Comparison of ENCODE assay signal across 1 cellular context in genomic region chr19:10891360-10892108, GRCh38.
TF ChIP-seq lines count a peak whose summit lies in the region.

No MANE protein-coding gene starts in this region.

TF ChIP-seq in HEK293, 187 proteins besides CTCF, POLR2A, EP300 and RAD21 (continued from another document):
- TF ChIP-seq ZBTB8A (tag by site-specific recombination; IDR thresholded peaks at IDR 0.05) (no peak), SP7 (tag by site-specific recombination; IDR thresholded peaks at IDR 0.05) (peak; percentile 70), ZIC2 (tag by site-specific recombination; IDR thresholded peaks at IDR 0.05) (peak; percentile 56), BCL11B (tag by site-specific recombination; IDR thresholded peaks at IDR 0.05; ENCODE audit: low read depth) (no peak), ZNF555 (tag by site-specific recombination; conservative IDR thresholded peaks at IDR 0.05) (no peak), ZNF302 (tag by site-specific recombination; IDR thresholded peaks at IDR 0.05; ENCODE audit: low read depth) (no peak), ZNF626 (tag by site-specific recombination; IDR thresholded peaks at IDR 0.05) (no peak), ZNF670 (tag by site-specific recombination; IDR thresholded peaks at IDR 0.05; ENCODE audit: low read depth) (no peak), ZNF175 (tag by site-specific recombination; IDR thresholded peaks at IDR 0.05) (no peak), ZFHX2 (tag by site-specific recombination; conservative IDR thresholded peaks at IDR 0.05) (0 out of 2 replicates have a peak, but pooled peaks have one; percentile 21), ZBTB21 (tag by site-specific recombination; IDR thresholded peaks at IDR 0.05) (no peak), ZBTB20 (tag by site-specific recombination; IDR thresholded peaks at IDR 0.05) (no peak), SCRT1 (tag by site-specific recombination; IDR thresholded peaks at IDR 0.05; ENCODE audit: borderline replicate concordance) (peak; percentile 83; the same call in 1 of the 2 replicates), KLF17 (tag by site-specific recombination; IDR thresholded peaks at IDR 0.05) (peak; percentile 71), SP2 (tag by site-specific recombination; IDR thresholded peaks at IDR 0.05) (peak; percentile 31), ZNF776 (tag by site-specific recombination; IDR thresholded peaks at IDR 0.05; ENCODE audit: borderline replicate concordance) (no peak), ZNF138 (tag by site-specific recombination; IDR thresholded peaks at IDR 0.05; ENCODE audit: borderline replicate concordance) (no peak), ZEB2 (tag by site-specific recombination; IDR thresholded peaks at IDR 0.05) (no peak), ZSCAN4 (tag by site-specific recombination; IDR thresholded peaks at IDR 0.05) (no peak), ZNF24 (tag by site-specific recombination; IDR thresholded peaks at IDR 0.05) (no peak), OVOL3 (tag by site-specific recombination; IDR thresholded peaks at IDR 0.05) (no peak), ZSCAN16 (tag by site-specific recombination; IDR thresholded peaks at IDR 0.05) (no peak), ZNF248 (tag by site-specific recombination; IDR thresholded peaks at IDR 0.05) (no peak), ZNF560 (tag by site-specific recombination; IDR thresholded peaks at IDR 0.05; ENCODE audit: borderline replicate concordance) (no peak), ZNF660 (tag by site-specific recombination; IDR thresholded peaks at IDR 0.05) (no peak), ZNF692 (tag by site-specific recombination; IDR thresholded peaks at IDR 0.05) (no peak), ZFP69B (tag by site-specific recombination; IDR thresholded peaks at IDR 0.05) (no peak), OSR2 (tag by site-specific recombination; IDR thresholded peaks at IDR 0.05) (no peak), SP3 (tag by site-specific recombination; IDR thresholded peaks at IDR 0.05) (no peak), YY1 (tag by site-specific recombination; IDR thresholded peaks at IDR 0.05) (no peak), SCRT2 (tag by site-specific recombination; IDR thresholded peaks at IDR 0.05) (peak; percentile 74), ZNF843 (tag by site-specific recombination; IDR thresholded peaks at IDR 0.05) (no peak), ZNF157 (tag by site-specific recombination; IDR thresholded peaks at IDR 0.05) (no peak), ZNF18 (tag by site-specific recombination; IDR thresholded peaks at IDR 0.05) (peak; percentile 70; the same call in 1 of the 2 replicates), ZNF514 (tag by site-specific recombination; IDR thresholded peaks at IDR 0.05) (no peak), PRDM4 (tag by site-specific recombination; IDR thresholded peaks at IDR 0.05) (no peak), KLF10 (tag by site-specific recombination; IDR thresholded peaks at IDR 0.05) (no peak), IKZF3 (tag by site-specific recombination; IDR thresholded peaks at IDR 0.05) (no peak), ZNF416 (tag by site-specific recombination; IDR thresholded peaks at IDR 0.05) (no peak)
- TF ChIP-seq, protein P1, sequence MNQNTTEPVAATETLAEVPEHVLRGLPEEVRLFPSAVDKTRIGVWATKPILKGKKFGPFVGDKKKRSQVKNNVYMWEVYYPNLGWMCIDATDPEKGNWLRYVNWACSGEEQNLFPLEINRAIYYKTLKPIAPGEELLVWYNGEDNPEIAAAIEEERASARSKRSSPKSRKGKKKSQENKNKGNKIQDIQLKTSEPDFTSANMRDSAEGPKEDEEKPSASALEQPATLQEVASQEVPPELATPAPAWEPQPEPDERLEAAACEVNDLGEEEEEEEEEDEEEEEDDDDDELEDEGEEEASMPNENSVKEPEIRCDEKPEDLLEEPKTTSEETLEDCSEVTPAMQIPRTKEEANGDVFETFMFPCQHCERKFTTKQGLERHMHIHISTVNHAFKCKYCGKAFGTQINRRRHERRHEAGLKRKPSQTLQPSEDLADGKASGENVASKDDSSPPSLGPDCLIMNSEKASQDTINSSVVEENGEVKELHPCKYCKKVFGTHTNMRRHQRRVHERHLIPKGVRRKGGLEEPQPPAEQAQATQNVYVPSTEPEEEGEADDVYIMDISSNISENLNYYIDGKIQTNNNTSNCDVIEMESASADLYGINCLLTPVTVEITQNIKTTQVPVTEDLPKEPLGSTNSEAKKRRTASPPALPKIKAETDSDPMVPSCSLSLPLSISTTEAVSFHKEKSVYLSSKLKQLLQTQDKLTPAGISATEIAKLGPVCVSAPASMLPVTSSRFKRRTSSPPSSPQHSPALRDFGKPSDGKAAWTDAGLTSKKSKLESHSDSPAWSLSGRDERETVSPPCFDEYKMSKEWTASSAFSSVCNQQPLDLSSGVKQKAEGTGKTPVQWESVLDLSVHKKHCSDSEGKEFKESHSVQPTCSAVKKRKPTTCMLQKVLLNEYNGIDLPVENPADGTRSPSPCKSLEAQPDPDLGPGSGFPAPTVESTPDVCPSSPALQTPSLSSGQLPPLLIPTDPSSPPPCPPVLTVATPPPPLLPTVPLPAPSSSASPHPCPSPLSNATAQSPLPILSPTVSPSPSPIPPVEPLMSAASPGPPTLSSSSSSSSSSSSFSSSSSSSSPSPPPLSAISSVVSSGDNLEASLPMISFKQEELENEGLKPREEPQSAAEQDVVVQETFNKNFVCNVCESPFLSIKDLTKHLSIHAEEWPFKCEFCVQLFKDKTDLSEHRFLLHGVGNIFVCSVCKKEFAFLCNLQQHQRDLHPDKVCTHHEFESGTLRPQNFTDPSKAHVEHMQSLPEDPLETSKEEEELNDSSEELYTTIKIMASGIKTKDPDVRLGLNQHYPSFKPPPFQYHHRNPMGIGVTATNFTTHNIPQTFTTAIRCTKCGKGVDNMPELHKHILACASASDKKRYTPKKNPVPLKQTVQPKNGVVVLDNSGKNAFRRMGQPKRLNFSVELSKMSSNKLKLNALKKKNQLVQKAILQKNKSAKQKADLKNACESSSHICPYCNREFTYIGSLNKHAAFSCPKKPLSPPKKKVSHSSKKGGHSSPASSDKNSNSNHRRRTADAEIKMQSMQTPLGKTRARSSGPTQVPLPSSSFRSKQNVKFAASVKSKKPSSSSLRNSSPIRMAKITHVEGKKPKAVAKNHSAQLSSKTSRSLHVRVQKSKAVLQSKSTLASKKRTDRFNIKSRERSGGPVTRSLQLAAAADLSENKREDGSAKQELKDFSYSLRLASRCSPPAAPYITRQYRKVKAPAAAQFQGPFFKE (tag by site-specific recombination; IDR thresholded peaks at IDR 0.05; ENCODE audit: borderline replicate concordance): no peak
- TF ChIP-seq, protein P2, sequence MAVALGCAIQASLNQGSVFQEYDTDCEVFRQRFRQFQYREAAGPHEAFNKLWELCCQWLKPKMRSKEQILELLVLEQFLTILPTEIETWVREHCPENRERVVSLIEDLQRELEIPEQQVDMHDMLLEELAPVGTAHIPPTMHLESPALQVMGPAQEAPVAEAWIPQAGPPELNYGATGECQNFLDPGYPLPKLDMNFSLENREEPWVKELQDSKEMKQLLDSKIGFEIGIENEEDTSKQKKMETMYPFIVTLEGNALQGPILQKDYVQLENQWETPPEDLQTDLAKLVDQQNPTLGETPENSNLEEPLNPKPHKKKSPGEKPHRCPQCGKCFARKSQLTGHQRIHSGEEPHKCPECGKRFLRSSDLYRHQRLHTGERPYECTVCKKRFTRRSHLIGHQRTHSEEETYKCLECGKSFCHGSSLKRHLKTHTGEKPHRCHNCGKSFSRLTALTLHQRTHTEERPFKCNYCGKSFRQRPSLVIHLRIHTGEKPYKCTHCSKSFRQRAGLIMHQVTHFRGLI (tag by site-specific recombination; IDR thresholded peaks at IDR 0.05): peak; percentile 92
- TF ChIP-seq, protein P3, sequence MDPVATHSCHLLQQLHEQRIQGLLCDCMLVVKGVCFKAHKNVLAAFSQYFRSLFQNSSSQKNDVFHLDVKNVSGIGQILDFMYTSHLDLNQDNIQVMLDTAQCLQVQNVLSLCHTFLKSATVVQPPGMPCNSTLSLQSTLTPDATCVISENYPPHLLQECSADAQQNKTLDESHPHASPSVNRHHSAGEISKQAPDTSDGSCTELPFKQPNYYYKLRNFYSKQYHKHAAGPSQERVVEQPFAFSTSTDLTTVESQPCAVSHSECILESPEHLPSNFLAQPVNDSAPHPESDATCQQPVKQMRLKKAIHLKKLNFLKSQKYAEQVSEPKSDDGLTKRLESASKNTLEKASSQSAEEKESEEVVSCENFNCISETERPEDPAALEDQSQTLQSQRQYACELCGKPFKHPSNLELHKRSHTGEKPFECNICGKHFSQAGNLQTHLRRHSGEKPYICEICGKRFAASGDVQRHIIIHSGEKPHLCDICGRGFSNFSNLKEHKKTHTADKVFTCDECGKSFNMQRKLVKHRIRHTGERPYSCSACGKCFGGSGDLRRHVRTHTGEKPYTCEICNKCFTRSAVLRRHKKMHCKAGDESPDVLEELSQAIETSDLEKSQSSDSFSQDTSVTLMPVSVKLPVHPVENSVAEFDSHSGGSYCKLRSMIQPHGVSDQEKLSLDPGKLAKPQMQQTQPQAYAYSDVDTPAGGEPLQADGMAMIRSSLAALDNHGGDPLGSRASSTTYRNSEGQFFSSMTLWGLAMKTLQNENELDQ (tag by site-specific recombination; IDR thresholded peaks at IDR 0.05; ENCODE audit: low read depth): no peak
